ENCODE assay signal across 17 cellular contexts in the genomic region with DNA sequence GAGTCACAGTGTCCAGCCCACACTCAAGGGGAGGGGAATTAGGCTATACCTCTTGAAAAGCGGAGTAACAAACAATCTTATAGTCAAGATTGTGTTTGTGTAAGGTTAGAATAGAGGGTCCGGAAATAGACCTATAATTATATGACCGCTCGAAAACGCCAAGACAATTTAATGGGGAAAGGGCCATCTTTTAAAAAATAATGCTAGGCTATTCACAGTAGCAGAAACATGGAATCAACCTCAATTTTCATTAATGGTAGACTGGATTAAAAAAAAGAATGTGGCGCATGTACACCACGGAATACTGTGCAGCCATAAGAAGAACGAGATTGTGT. TPM values are rescaled to one million over a fixed set of nuclear protein-coding genes. Genes with fewer than 3 reads are reported as not detected.
A peak's percentile ranks its signal among the peaks of the same experiment; 100 is the strongest.
DNase-seq lines count a peak whose midpoint lies in the region; ATAC-seq, FAIRE-seq and TF ChIP-seq lines count a peak whose summit lies in the region.
"Had no signal": no experiment of that assay in that cellular context is flagged by ENCODE, and none has a peak within 500 bp of the region (broad histone marks: within the 10 kb centered on the region; RNA-seq: fewer than 3 reads in every experiment).

No MANE protein-coding gene starts in this region.

- dilution Hi-C loops in endothelial cell of umbilical vein (cut with MboI; ENCODE audit: extremely low pct_ligation_motif_present, low sequenced_read_pairs), result no loop called here

- H3K4me1 ChIP-seq in endothelial cell of umbilical vein (ENCODE audit: control insufficient read depth, extremely low read depth, insufficient read depth, low read length), result peaks cover 28% of the 10 kb centered on the region
- H3K4me1 ChIP-seq in smooth muscle cell (ENCODE audit: low read depth), result peaks cover 22% of the 10 kb centered on the region

- TF ChIP-seq POLR2A in endothelial cell of umbilical vein (IDR thresholded peaks at IDR 0.05; ENCODE audit: low read depth, low read length), result no peak
- TF ChIP-seq POLR2A in H54 (IDR thresholded peaks at IDR 0.05; ENCODE audit: low read depth, low read length), result no peak

- H3K36me3 ChIP-seq in endothelial cell of umbilical vein (ENCODE audit: control insufficient read depth in 2 of 2, extremely low read depth in 1 of 2, insufficient read depth in 2 of 2, low read length in 2 of 2) (peaks cover 4 to 12% of the 10 kb centered on the region in 2 experiments), smooth muscle cell (ENCODE audit: low read depth) (peaks cover 13% of the 10 kb centered on the region)

- CTCF ChIA-PET in activated CD8-positive, alpha-beta memory T cell treated with anti-CD3 and anti-CD28 coated beads, Interleukin-2, amount 10 ng/mL, durations not matched to agents 7 days and 5 days (lab: Charles Lee), result no interaction called here
- CTCF ChIA-PET in endothelial cell of umbilical vein (lab: Charles Lee), result interaction anchor here (0.8 to 3.2 kb wide), 8 partner anchors 14 to 114 kb away, joined by 3 to 21 read pairs (median 6); no protein-coding TSS in a partner anchor

- peaks cover 63% of the 10 kb centered on the region for H3K36me3 Mint-ChIP-seq in activated CD8-positive, alpha-beta memory T cell treated with anti-CD3 and anti-CD28 coated beads, Interleukin-2, amount 10 ng/mL, durations not matched to agents 7 days and 5 days

- H3K27me3 ChIP-seq in endothelial cell of umbilical vein (ENCODE audit: control insufficient read depth in 2 of 2, insufficient read depth in 2 of 2, low read length in 2 of 2) (no peaks in the 10 kb centered on the region), smooth muscle cell (ENCODE audit: low read depth) (no peaks in the 10 kb centered on the region)
- H3K27me3 ChIP-seq: upper lobe of right lung had no signal

- no peaks in the 10 kb centered on the region for H3K9me3 Mint-ChIP-seq in activated CD8-positive, alpha-beta memory T cell treated with anti-CD3 and anti-CD28 coated beads, Interleukin-2, amount 10 ng/mL, durations not matched to agents 7 days and 5 days (ENCODE audit: low read depth)

- WGBS in smooth muscle cell (ENCODE audit: low lambda C conversion rate), result 70% methylated on average over 8 of the region's 8 CpGs

- peak overlapping the region; percentile 14 for H3K27ac Mint-ChIP-seq in activated CD8-positive, alpha-beta memory T cell treated with anti-CD3 and anti-CD28 coated beads, Interleukin-2, amount 10 ng/mL, durations not matched to agents 7 days and 5 days

- H3K79me2 ChIP-seq in endothelial cell of umbilical vein (ENCODE audit: control insufficient read depth, insufficient read depth, low read length) (peaks cover 90% of the 10 kb centered on the region), smooth muscle cell (ENCODE audit: low read depth) (peaks cover 93% of the 10 kb centered on the region)

- H3K4me3 Mint-ChIP-seq in activated CD8-positive, alpha-beta memory T cell treated with anti-CD3 and anti-CD28 coated beads, Interleukin-2, amount 10 ng/mL, durations not matched to agents 7 days and 5 days, result no peak overlapping the region
- H3K4me3 Mint-ChIP-seq: natural killer cell treated with Interleukin-12 subunit alpha and Interleukin-12 subunit beta and Interleukin-15 and Interleukin-18, amount 100 ng/mL, for 72 hours had no signal

- intact Hi-C loops in endothelial cell of umbilical vein (cut with micrococcal nuclease), result loop anchor here (1.0 to 2.0 kb wide), 4 partner anchors 14 to 68 kb away; partner anchors contain the start of gene TOP1

- no peak for DNase-seq in activated CD8-positive, alpha-beta memory T cell treated with anti-CD3 and anti-CD28 coated beads, Interleukin-2, amount 10 ng/mL, durations not matched to agents 7 days and 5 days
- no peak for DNase-seq in activated CD8-positive, alpha-beta memory T cell treated with anti-CD3 and anti-CD28 coated beads, Interleukin-2, amount 50 U/mL, for 4 hours
- peak; percentile 11 for DNase-seq in NCI-H748 treated with DMSO at 0.1 percent for 48 hours (lab: John Stamatoyannopoulos, UW)
- DNase-seq in endothelial cell of umbilical vein (ENCODE audit: low read depth, low spot score), result no peak
- DNase-seq in smooth muscle cell (lab: John Stamatoyannopoulos, UW; ENCODE audit: unreplicated experiment), result no peak
- no peak for DNase-seq in C1 segment of cervical spinal cord (lab: John Stamatoyannopoulos, UW)
- DNase-seq in H54 (ENCODE audit: insufficient read length, low spot score), result no peak
- DNase-seq in RCC 7860 (ENCODE audit: low spot score), result no peak
- DNase-seq: ACHN, kidney, NCI-H187, SW 1271, upper lobe of right lung had no signal

- H3K9me3 ChIP-seq in endothelial cell of umbilical vein (replicated peaks; ENCODE audit: control insufficient read depth, insufficient read depth, low read length) (no peaks in the 10 kb centered on the region), smooth muscle cell (replicated peaks; ENCODE audit: low read depth) (no peaks in the 10 kb centered on the region)
- H3K9me3 ChIP-seq: upper lobe of right lung had no signal

- peaks cover 17% of the 10 kb centered on the region for H3F3A ChIP-seq in smooth muscle cell (ENCODE audit: low read depth)

- H3K4me3 ChIP-seq in endothelial cell of umbilical vein (replicated peaks in 1 of 3; ENCODE audit: insufficient read depth in 1 of 3, low read depth in 1 of 3, low read length in 3 of 3) (no peak overlapping the region), smooth muscle cell (no peak overlapping the region)
- H3K4me3 ChIP-seq: skin epidermis, upper lobe of right lung had no signal

- no TSS peak for BruUV-seq in endothelial cell of umbilical vein (replicated peaks; lab: Mats Ljungman, UMichigan)

- H3K9me1 ChIP-seq in endothelial cell of umbilical vein (replicated peaks; ENCODE audit: control insufficient read depth, extremely low read depth, insufficient read depth, low read length), result no peaks in the 10 kb centered on the region

- POLR2A ChIA-PET in endothelial cell of umbilical vein (lab: Charles Lee), result no interaction called here

- H4K20me1 ChIP-seq in endothelial cell of umbilical vein (replicated peaks; ENCODE audit: control insufficient read depth, extremely low read depth, insufficient read depth, low read length) (peaks cover 7% of the 10 kb centered on the region), smooth muscle cell (ENCODE audit: low read depth) (peaks cover 99% of the 10 kb centered on the region)

- H2AFZ ChIP-seq in endothelial cell of umbilical vein (ENCODE audit: low read depth, low read length), result no peak overlapping the region
- H2AFZ ChIP-seq in smooth muscle cell (ENCODE audit: low read depth), result no peak overlapping the region

- TF ChIP-seq CTCF in endothelial cell of umbilical vein (IDR thresholded peaks at IDR 0.05; ENCODE audit: extremely low read depth in 1 of 2, insufficient read depth in 1 of 2, low read depth in 1 of 2, low read length in 2 of 2) (no peak), smooth muscle cell (IDR thresholded peaks at IDR 0.05; ENCODE audit: borderline replicate concordance, insufficient read depth, poor library complexity, severe bottlenecking) (no peak)

- ATAC-seq in activated CD8-positive, alpha-beta memory T cell treated with anti-CD3 and anti-CD28 coated beads, Interleukin-2, amount 10 ng/mL, durations not matched to agents 7 days and 5 days, result no peak

- H3K4me2 ChIP-seq in endothelial cell of umbilical vein (ENCODE audit: insufficient read depth, low read length), result peak overlapping the region; percentile 50
- peak overlapping the region; percentile 46 for H3K4me2 ChIP-seq in smooth muscle cell

- H3K9ac ChIP-seq in endothelial cell of umbilical vein (replicated peaks; ENCODE audit: extremely low read depth, insufficient read depth, low read length) (no peak overlapping the region), smooth muscle cell (ENCODE audit: low read depth) (no peak overlapping the region)

- peaks cover 42% of the 10 kb centered on the region for H3K4me1 Mint-ChIP-seq in activated CD8-positive, alpha-beta memory T cell treated with anti-CD3 and anti-CD28 coated beads, Interleukin-2, amount 10 ng/mL, durations not matched to agents 7 days and 5 days

- H3K27ac ChIP-seq in endothelial cell of umbilical vein (ENCODE audit: insufficient read depth, low read depth, low read length) (peak overlapping the region; percentile 30), smooth muscle cell (ENCODE audit: low read depth) (peak overlapping the region; percentile 86)
- H3K27ac ChIP-seq: C4-2B, upper lobe of right lung had no signal

- no peaks in the 10 kb centered on the region for H3K27me3 Mint-ChIP-seq in activated CD8-positive, alpha-beta memory T cell treated with anti-CD3 and anti-CD28 coated beads, Interleukin-2, amount 10 ng/mL, durations not matched to agents 7 days and 5 days
- H3K27me3 Mint-ChIP-seq: natural killer cell treated with Interleukin-12 subunit alpha and Interleukin-12 subunit beta and Interleukin-15 and Interleukin-18, amount 100 ng/mL, for 72 hours had no signal

- FAIRE-seq in endothelial cell of umbilical vein (lab: Jason Lieb, UNC) (no peak), H54 (lab: Jason Lieb, UNC) (no peak), RCC 7860 (lab: Jason Lieb, UNC) (no peak)
- FAIRE-seq: GM12891, kidney had no signal

TF ChIP-seq in endothelial cell of umbilical vein, 7 proteins besides CTCF, POLR2A, EP300 and RAD21:
- TF ChIP-seq EZH2 (IDR thresholded peaks at IDR 0.05; ENCODE audit: borderline replicate concordance, low read depth, low read length, severe bottlenecking), result no peak
- peak; percentile 23 for TF ChIP-seq JUN (IDR thresholded peaks at IDR 0.05; ENCODE audit: borderline replicate concordance, insufficient read depth, insufficient read length, low read depth)

RNA-seq across cellular contexts. Expression of gene TOP1, which starts 30.0 kb away (rescaled TPM):
- total RNA-seq in activated CD8-positive, alpha-beta memory T cell treated with anti-CD3 and anti-CD28 coated beads, Interleukin-2, amount 10 ng/mL, durations not matched to agents 7 days and 5 days, result 10 to 100 TPM; 73.1 to 89.0 TPM
- total RNA-seq in endothelial cell of umbilical vein (75.1 and 77.4 TPM in 2 replicates), smooth muscle cell (28.6 and 28.9 TPM in 2 replicates)
- polyA plus RNA-seq in endothelial cell of umbilical vein (3.7 and 7.0 TPM in 2 replicates), smooth muscle cell (17.0 and 23.6 TPM in 2 replicates)
- 13.9 and 14.1 TPM in 2 replicates for polyA plus RNA-seq in endothelial cell of umbilical vein (2011; cell fraction: cytosol; rRNA removed)
- 23.7 and 33.5 TPM in 2 replicates for polyA plus RNA-seq in endothelial cell of umbilical vein (2011; cell fraction: nucleus; rRNA removed)
- polyA plus RNA-seq in endothelial cell of umbilical vein (2012), result 68.9 and 93.6 TPM in 2 replicates
- 8.9 and 12.3 TPM in 2 replicates for polyA minus RNA-seq in endothelial cell of umbilical vein
- polyA minus RNA-seq in endothelial cell of umbilical vein (2011; cell fraction: cytosol; rRNA and poly(A)+ RNA removed), result 26.7 TPM
- polyA minus RNA-seq in endothelial cell of umbilical vein (2011; cell fraction: nucleus; rRNA and poly(A)+ RNA removed), result 15.4 and 17.3 TPM in 2 replicates
